In genomic region chr9:96071245-96072124, GRCh38 we compare ENCODE assay signal across 9 cellular contexts.
DNase-seq lines count a peak whose midpoint lies in the region; ATAC-seq, FAIRE-seq and TF ChIP-seq lines count a peak whose summit lies in the region.
"Had no signal": no experiment of that assay in that cellular context is flagged by ENCODE, and none has a peak within 500 bp of the region (broad histone marks: within the 10 kb centered on the region; RNA-seq: fewer than 3 reads in every experiment).

No MANE protein-coding gene starts in this region.

- no peak overlapping the region for H3K4ac ChIP-seq in IMR-90 (ENCODE audit: low read depth, low read length)

- peak; percentile 24; the same call in 1 of the 2 replicates for TF ChIP-seq RAD21 in IMR-90 (IDR thresholded peaks at IDR 0.05; ENCODE audit: low read length)

- no peak overlapping the region for H3K4me3 ChIP-seq in IMR-90 (ENCODE audit: insufficient read depth, low read depth, low read length)
- no peak overlapping the region for H3K4me3 ChIP-seq in astrocyte (ENCODE audit: insufficient read depth, low read depth, low read length)

- H2BK20ac ChIP-seq in IMR-90 (ENCODE audit: low read depth, low read length) = no peak overlapping the region

- no peak for TF ChIP-seq POLR2A in IMR-90 (IDR thresholded peaks at IDR 0.05; ENCODE audit: low read depth, low read length)

- H3K14ac ChIP-seq in IMR-90 (replicated peaks; ENCODE audit: low read depth, low read length) = no peak overlapping the region

- CTCF ChIA-PET in IMR-90 (lab: Yijun Ruan, JAX) = interaction anchor here (0.5 to 1.3 kb wide), 4 partner anchors 8 to 498 kb away, joined by 3 to 4 read pairs (median 3); no protein-coding TSS in a partner anchor

- in situ Hi-C loops in IMR-90 (cut with MboI; ENCODE audit: low sequenced_read_pairs) = no loop called here

- H3K79me1 ChIP-seq in IMR-90 (ENCODE audit: low read depth in 1 of 2, low read length in 2 of 2) = no peaks in the 10 kb centered on the region

- H3K23ac ChIP-seq in IMR-90 (ENCODE audit: low read depth, low read length) = no peak overlapping the region

- H3K4me2 ChIP-seq in IMR-90 (ENCODE audit: low read depth, low read length) = no peak overlapping the region
- no peak overlapping the region for H3K4me2 ChIP-seq in astrocyte (ENCODE audit: low read length)

- peak; percentile 42 for DNase-seq in activated CD4-positive, alpha-beta T cell treated with anti-CD3 and anti-CD28 coated beads for 48 hours
- no peak for DNase-seq in activated CD4-positive, alpha-beta T cell treated with anti-CD3 and anti-CD28 coated beads, Interleukin-2, amount 50 U/mL, for 4 hours
- DNase-seq in IMR-90 (peak; percentile 47), astrocyte (ENCODE audit: low read depth) (peak; percentile 4), kidney tubule cell (ENCODE audit: low spot score) (peak; percentile 39), GF-D8 (lab: John Stamatoyannopoulos, UW) (no peak)

- H3K36me3 ChIP-seq in IMR-90 (ENCODE audit: control insufficient read depth, insufficient read depth, low read length) = no peaks in the 10 kb centered on the region
- H3K36me3 ChIP-seq in astrocyte (ENCODE audit: insufficient read depth, low read length) = no peaks in the 10 kb centered on the region
- H3K36me3 ChIP-seq: neutrophil had no signal

- no peaks in the 10 kb centered on the region for H3K9me3 Mint-ChIP-seq in astrocyte (ENCODE audit: unreplicated experiment)

- H4K20me1 ChIP-seq in IMR-90 (ENCODE audit: insufficient read depth, low read length) = no peaks in the 10 kb centered on the region
- H4K20me1 ChIP-seq in astrocyte (ENCODE audit: insufficient read depth, low read length) = no peaks in the 10 kb centered on the region

- H3K9ac ChIP-seq in IMR-90 (ENCODE audit: low read depth, low read length) (no peak overlapping the region), astrocyte (ENCODE audit: low read length) (no peak overlapping the region)

- FAIRE-seq in astrocyte (lab: Jason Lieb, UNC) = no peak

- H3K56ac ChIP-seq in IMR-90 (ENCODE audit: extremely low read depth, insufficient read depth, low read length) = no peak overlapping the region

- peak overlapping the region; percentile 33 for H2AFZ ChIP-seq in IMR-90 (replicated peaks; ENCODE audit: low read length, poor library complexity)
- no peak overlapping the region for H2AFZ ChIP-seq in astrocyte (ENCODE audit: low read depth, low read length)

- H2BK15ac ChIP-seq in IMR-90 (ENCODE audit: low read depth, low read length) = no peak overlapping the region

- H4K5ac ChIP-seq in IMR-90 (ENCODE audit: low read depth, low read length) = no peak overlapping the region

- H4K8ac ChIP-seq in IMR-90 (ENCODE audit: low read depth in 2 of 2, low read length in 2 of 2) = no peak overlapping the region

- no peak overlapping the region for H3K18ac ChIP-seq in IMR-90 (ENCODE audit: low read depth, low read length)

- H2BK120ac ChIP-seq in IMR-90 (ENCODE audit: low read depth, low read length) = no peak overlapping the region

- intact Hi-C loops in IMR-90 (cut with micrococcal nuclease) = no loop called here

- H3K4me3 Mint-ChIP-seq in astrocyte (ENCODE audit: unreplicated experiment) = no peak overlapping the region

- no peaks in the 10 kb centered on the region for H3K4me1 Mint-ChIP-seq in astrocyte (ENCODE audit: low read depth, unreplicated experiment)

- H2BK5ac ChIP-seq in IMR-90 (ENCODE audit: low read depth, low read length, poor library complexity, severe bottlenecking) = no peak overlapping the region

- no peak overlapping the region for H2AK9ac ChIP-seq in IMR-90 (replicated peaks; ENCODE audit: low read depth, low read length, poor library complexity)

- H3K27me3 Mint-ChIP-seq in astrocyte (ENCODE audit: low read depth, unreplicated experiment) = peaks cover 19% of the 10 kb centered on the region

- H3K4me1 ChIP-seq in IMR-90 (ENCODE audit: control insufficient read depth, insufficient read depth, low read length) (no peaks in the 10 kb centered on the region; the same call in 1 of the 2 replicates), astrocyte (ENCODE audit: insufficient read depth, low read length) (no peaks in the 10 kb centered on the region)

- no peaks in the 10 kb centered on the region for H3K79me2 ChIP-seq in astrocyte (ENCODE audit: insufficient read depth, low read length)

- no peak overlapping the region for H3K27ac Mint-ChIP-seq in astrocyte (ENCODE audit: unreplicated experiment)

- POLR2A ChIA-PET in IMR-90 (lab: Charles Lee; ENCODE audit: unreplicated experiment) = no interaction called here

- dilution Hi-C loops in IMR-90 (cut with HindIII; ENCODE audit: low sequenced_read_pairs, unreplicated experiment) = no loop called here

- 20% methylated on average over 1 of the region's 6 CpGs; no CpG with 5 or more reads in 1 of the 2 experiments for WGBS in IMR-90 (ENCODE audit: extremely low coverage in 2 of 2, insufficient read length in 1 of 2), 2 experiments

- H3K27me3 ChIP-seq in IMR-90 (ENCODE audit: control insufficient read depth, insufficient read depth, low read length) (peaks cover 25% of the 10 kb centered on the region), astrocyte (ENCODE audit: insufficient read depth, low read length) (peaks cover 13% of the 10 kb centered on the region)
- H3K27me3 ChIP-seq: neutrophil had no signal

- H3K9me3 ChIP-seq in IMR-90 (ENCODE audit: control insufficient read depth, insufficient read depth, low read length) (no peaks in the 10 kb centered on the region), astrocyte (ENCODE audit: insufficient read depth, low read depth, low read length) (no peaks in the 10 kb centered on the region)
- H3K9me3 ChIP-seq: neutrophil had no signal

- no peak overlapping the region for H3K27ac ChIP-seq in IMR-90 (ENCODE audit: insufficient read depth, low read length)
- H3K27ac ChIP-seq in astrocyte (ENCODE audit: low read depth, low read length) = no peak overlapping the region
- H3K27ac ChIP-seq: neutrophil had no signal

- no peak overlapping the region for H2AK5ac ChIP-seq in IMR-90 (ENCODE audit: low read depth, low read length)

- no TSS peak for BruUV-seq in IMR-90 (replicated peaks; lab: Mats Ljungman, UMichigan)

- TF ChIP-seq CTCF in IMR-90 (conservative IDR thresholded peaks at IDR 0.05; ENCODE audit: low read depth, low read length) (peak; percentile 44), astrocyte (IDR thresholded peaks at IDR 0.05; ENCODE audit: insufficient read depth, low read depth, low read length) (peak; percentile 41)

- no peaks in the 10 kb centered on the region for H3K36me3 Mint-ChIP-seq in astrocyte (ENCODE audit: low read depth, unreplicated experiment)

- H3K9me1 ChIP-seq in IMR-90 (ENCODE audit: insufficient read depth, low read length) = no peaks in the 10 kb centered on the region

- ATAC-seq in IMR-90 (ENCODE audit: low read depth) (peak; percentile 100), HG03095 (IDR thresholded peaks at IDR 0.05; ENCODE audit: unreplicated experiment) (no peak), GM18511 (IDR thresholded peaks at IDR 0.05; ENCODE audit: unreplicated experiment) (no peak)

- no peak overlapping the region for H4K91ac ChIP-seq in IMR-90 (ENCODE audit: insufficient read depth, low read depth, low read length)

TF ChIP-seq in IMR-90, 13 proteins besides CTCF, POLR2A, EP300 and RAD21:
- TF ChIP-seq RFX5 (IDR thresholded peaks at IDR 0.05; ENCODE audit: low read depth, low read length) (no peak), SMC3 (IDR thresholded peaks at IDR 0.05; ENCODE audit: low read depth, low read length) (no peak), CHD1 (IDR thresholded peaks at IDR 0.05; ENCODE audit: low read depth, low read length) (no peak), BHLHE40 (IDR thresholded peaks at IDR 0.05; ENCODE audit: low read depth, low read length) (no peak), MAFK (IDR thresholded peaks at IDR 0.05; ENCODE audit: low read depth, low read length) (no peak), NFE2L2 (IDR thresholded peaks at IDR 0.05; ENCODE audit: low read depth, low read length) (no peak), FOS (IDR thresholded peaks at IDR 0.05; ENCODE audit: low read depth, low read length) (no peak), RCOR1 (IDR thresholded peaks at IDR 0.05; ENCODE audit: insufficient replicate concordance, low read length) (no peak)

Comparison
In these comparisons a context has a peak if more than half of its experiments do, and no peak if none do; other contexts are left out.
1. DNase-seq: peak in activated CD4-positive, alpha-beta T cell treated with anti-CD3 and anti-CD28 coated beads for 48 hours (single experiment), IMR-90 (single experiment), astrocyte (single experiment) and kidney tubule cell (single experiment); none in activated CD4-positive, alpha-beta T cell treated with anti-CD3 and anti-CD28 coated beads, Interleukin-2, amount 50 U/mL, for 4 hours (0 of 2) and GF-D8 (single experiment).